In the genomic region with DNA sequence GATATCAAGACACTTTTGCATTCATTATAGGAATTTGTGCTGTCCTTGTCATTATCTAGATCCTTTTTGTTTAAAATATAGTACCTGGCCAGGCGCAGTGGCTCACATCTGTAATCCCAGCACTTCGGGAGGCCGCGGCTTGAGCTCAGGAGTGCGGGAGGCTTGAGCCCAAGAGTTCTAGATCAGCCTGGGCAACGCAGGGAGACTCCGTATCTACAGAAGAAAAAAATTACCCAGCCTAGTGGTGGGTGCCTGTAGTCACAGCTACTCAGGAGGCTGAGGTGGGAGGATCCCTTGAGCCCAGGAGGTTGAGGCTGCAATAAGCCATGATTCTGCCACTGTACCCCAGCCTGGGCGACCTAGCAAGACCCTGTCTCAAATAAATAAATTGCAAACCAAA, we compare ENCODE assay signal across 6 cellular contexts. TPM values are rescaled to one million over a fixed set of nuclear protein-coding genes. Genes with fewer than 3 reads are reported as not detected.
DNase-seq lines count a peak whose midpoint lies in the region; ATAC-seq and TF ChIP-seq lines count a peak whose summit lies in the region.

No MANE protein-coding gene starts in this region.

- H3K9me3 Mint-ChIP-seq in CD14-positive monocyte = no peaks in the 10 kb centered on the region
- no peaks in the 10 kb centered on the region for H3K9me3 Mint-ChIP-seq in stimulated activated effector memory CD8-positive, alpha-beta T cell treated with anti-CD3 and anti-CD28 coated beads, Interleukin-12 subunit alpha, Interleukin-12 subunit beta, amount 100 ng/mL, for 72 hours

- H3K9ac ChIP-seq in OCI-LY3 (ENCODE audit: low read length) = peak overlapping the region; percentile 73

- peaks cover 2 to 6% (median 5%) of the 10 kb centered on the region in 3 donors for H3K27me3 Mint-ChIP-seq in CD14-positive monocyte (ENCODE audit: low read depth in 3 of 3)

- no peak overlapping the region for H3K27ac ChIP-seq in OCI-LY3 (ENCODE audit: low read length)

- peaks cover 15% of the 10 kb centered on the region for H3K4me1 Mint-ChIP-seq in CD14-positive monocyte
- peaks cover 19% of the 10 kb centered on the region for H3K4me1 Mint-ChIP-seq in stimulated activated effector memory CD8-positive, alpha-beta T cell treated with anti-CD3 and anti-CD28 coated beads, Interleukin-12 subunit alpha, Interleukin-12 subunit beta, amount 100 ng/mL, for 72 hours

- H3K4me3 ChIP-seq in OCI-LY3 (ENCODE audit: low read length) = peak overlapping the region; percentile 97

- TF ChIP-seq POLR2A in erythroblast (IDR thresholded peaks at IDR 0.05; ENCODE audit: low read length) = no peak

- no peaks in the 10 kb centered on the region for H3K27me3 ChIP-seq in OCI-LY3 (ENCODE audit: low read depth, low read length)

- H3K27ac Mint-ChIP-seq in CD14-positive monocyte = peak overlapping the region in 2 of 7 donors; percentile 72
- peak overlapping the region; percentile 97 for H3K27ac Mint-ChIP-seq in stimulated activated effector memory CD8-positive, alpha-beta T cell treated with anti-CD3 and anti-CD28 coated beads, Interleukin-12 subunit alpha, Interleukin-12 subunit beta, amount 100 ng/mL, for 72 hours

- H4K20me1 ChIP-seq in OCI-LY3 (ENCODE audit: insufficient read depth, low read length) = no peaks in the 10 kb centered on the region

- H3K4me1 ChIP-seq in OCI-LY3 (ENCODE audit: low read length) = peaks cover 11% of the 10 kb centered on the region

- peak; percentile 23 for TF ChIP-seq CTCF in CD14-positive monocyte (IDR thresholded peaks at IDR 0.05)
- TF ChIP-seq CTCF in OCI-LY3 (IDR thresholded peaks at IDR 0.05; ENCODE audit: low read depth, low read length) = no peak; the same call in 1 of the 2 replicates

- H3K4me3 Mint-ChIP-seq in CD14-positive monocyte = peak overlapping the region; percentile 95 to 99
- peak overlapping the region; percentile 100 for H3K4me3 Mint-ChIP-seq in stimulated activated effector memory CD8-positive, alpha-beta T cell treated with anti-CD3 and anti-CD28 coated beads, Interleukin-12 subunit alpha, Interleukin-12 subunit beta, amount 100 ng/mL, for 72 hours

- DNase-seq in CD14-positive monocyte (ENCODE audit: low spot score) = no peak
- peak; percentile 69 for DNase-seq in erythroblast (lab: John Stamatoyannopoulos, UW)
- peak in 1 of 2 donors; percentile 55 for DNase-seq in stimulated activated effector memory CD8-positive, alpha-beta T cell treated with anti-CD3 and anti-CD28 coated beads, Interleukin-12 subunit alpha, Interleukin-12 subunit beta, amount 100 ng/mL, for 72 hours (ENCODE audit: low spot score in 2 of 2)
- no peak for DNase-seq in COR-L47 (lab: John Stamatoyannopoulos, UW)

- H3K4me2 ChIP-seq in OCI-LY3 (ENCODE audit: low read length) = peak overlapping the region; percentile 98

- no peaks in the 10 kb centered on the region for H3K36me3 ChIP-seq in OCI-LY3 (replicated peaks; ENCODE audit: low read depth, low read length)

- ATAC-seq in stimulated activated effector memory CD8-positive, alpha-beta T cell treated with anti-CD3 and anti-CD28 coated beads, Interleukin-12 subunit alpha, Interleukin-12 subunit beta, amount 100 ng/mL, for 72 hours = peak; percentile 56
- ATAC-seq in GM21723 (IDR thresholded peaks at IDR 0.05; ENCODE audit: unreplicated experiment) = no peak

- no peaks in the 10 kb centered on the region for H3K36me3 Mint-ChIP-seq in CD14-positive monocyte
- H3K36me3 Mint-ChIP-seq in stimulated activated effector memory CD8-positive, alpha-beta T cell treated with anti-CD3 and anti-CD28 coated beads, Interleukin-12 subunit alpha, Interleukin-12 subunit beta, amount 100 ng/mL, for 72 hours = peaks cover 7% of the 10 kb centered on the region

- H2AFZ ChIP-seq in OCI-LY3 (ENCODE audit: low read depth, low read length) = peak overlapping the region; percentile 99

- intact Hi-C loops in CD14-positive monocyte (cut with micrococcal nuclease) = loop anchor here in 1 of 2 donors (5.0 kb wide), 1 partner anchor 132 kb away; no protein-coding TSS in a partner anchor

- H3K79me2 ChIP-seq in OCI-LY3 (ENCODE audit: low read length) = no peaks in the 10 kb centered on the region

- H3K9me3 ChIP-seq in OCI-LY3 (ENCODE audit: insufficient read depth, low read length) = no peaks in the 10 kb centered on the region

RNA-seq across cellular contexts. Expression of a gene that starts 0.6 kb away (rescaled TPM):
- not detected for polyA plus RNA-seq in CD14-positive monocyte

RNA-seq across cellular contexts. Expression of a gene that starts 6.5 kb away (rescaled TPM):
- polyA plus RNA-seq in CD14-positive monocyte = 1 to 10 TPM; 5.8 to 6.7 TPM

RNA-seq across cellular contexts. Expression of a gene that starts 44.4 kb away (rescaled TPM):
- not detected for polyA plus RNA-seq in CD14-positive monocyte

RNA-seq across cellular contexts. Expression of a gene that starts 49.7 kb away (rescaled TPM):
- polyA plus RNA-seq in CD14-positive monocyte = not detected

RNA-seq across cellular contexts. Expression of a gene that starts 53.1 kb away (rescaled TPM):
- polyA plus RNA-seq in CD14-positive monocyte = 1 to 10 TPM; 2.0 to 2.9 TPM

Comparison
In these comparisons a context has a peak if more than half of its experiments do, and no peak if none do; other contexts are left out.
1. DNase-seq: peak in erythroblast (2 of 2); none in CD14-positive monocyte (single experiment) and COR-L47 (single experiment).